Comparison of ENCODE assay signal across 1 cellular context in genomic region chr17:80394629-80395216, GRCh38.
TF ChIP-seq lines count a peak whose summit lies in the region.

No MANE protein-coding gene starts in this region.

TF ChIP-seq in GM12878, 131 proteins besides CTCF, POLR2A, EP300 and RAD21:
- TF ChIP-seq RELA (IDR thresholded peaks at IDR 0.05; ENCODE audit: borderline replicate concordance, partially characterized antibody) = no peak
- TF ChIP-seq CEBPB (IDR thresholded peaks at IDR 0.05; ENCODE audit: borderline replicate concordance in 1 of 2, low read depth in 2 of 2, low read length in 2 of 2) = no peak
- TF ChIP-seq E2F4 (IDR thresholded peaks at IDR 0.05; ENCODE audit: low read depth, low read length) = no peak
- TF ChIP-seq STAT3 (IDR thresholded peaks at IDR 0.05; ENCODE audit: low read depth, low read length) = no peak
- TF ChIP-seq E4F1 (IDR thresholded peaks at IDR 0.05; ENCODE audit: borderline replicate concordance, partially characterized antibody) = no peak
- no peak for TF ChIP-seq HCFC1 (IDR thresholded peaks at IDR 0.05; ENCODE audit: low read length)
- no peak for TF ChIP-seq TCF7 (IDR thresholded peaks at IDR 0.05; ENCODE audit: borderline replicate concordance)
- TF ChIP-seq MYB (IDR thresholded peaks at IDR 0.05; ENCODE audit: borderline replicate concordance, low read depth, low read length) = no peak
- no peak for TF ChIP-seq ZZZ3 (IDR thresholded peaks at IDR 0.05; ENCODE audit: control insufficient read depth, insufficient read length, low read depth)
- TF ChIP-seq EED (IDR thresholded peaks at IDR 0.05; ENCODE audit: low read depth) = no peak
- TF ChIP-seq SMAD1 (IDR thresholded peaks at IDR 0.05; ENCODE audit: low read depth, partially characterized antibody) = no peak
- no peak for TF ChIP-seq MAX (IDR thresholded peaks at IDR 0.05; ENCODE audit: low read depth, low read length)
- TF ChIP-seq CREB1 (IDR thresholded peaks at IDR 0.05; ENCODE audit: low read depth) = no peak
- TF ChIP-seq CUX1 (IDR thresholded peaks at IDR 0.05; ENCODE audit: insufficient replicate concordance, low read depth, low read length) = no peak
- no peak for TF ChIP-seq BCL3 (IDR thresholded peaks at IDR 0.05; ENCODE audit: borderline replicate concordance, insufficient read depth, low read depth, low read length, poor library complexity, severe bottlenecking)
- no peak for TF ChIP-seq USF1 (IDR thresholded peaks at IDR 0.05; ENCODE audit: borderline replicate concordance, extremely low read length, insufficient read depth, low read depth, low read length)
- TF ChIP-seq NR2C1 (IDR thresholded peaks at IDR 0.05) = no peak
- no peak for TF ChIP-seq SMAD5 (IDR thresholded peaks at IDR 0.05; ENCODE audit: low read depth)
- no peak for TF ChIP-seq TARDBP (IDR thresholded peaks at IDR 0.05; ENCODE audit: borderline replicate concordance)
